19 cellular contexts compared by ENCODE assay signal in the genomic region with DNA sequence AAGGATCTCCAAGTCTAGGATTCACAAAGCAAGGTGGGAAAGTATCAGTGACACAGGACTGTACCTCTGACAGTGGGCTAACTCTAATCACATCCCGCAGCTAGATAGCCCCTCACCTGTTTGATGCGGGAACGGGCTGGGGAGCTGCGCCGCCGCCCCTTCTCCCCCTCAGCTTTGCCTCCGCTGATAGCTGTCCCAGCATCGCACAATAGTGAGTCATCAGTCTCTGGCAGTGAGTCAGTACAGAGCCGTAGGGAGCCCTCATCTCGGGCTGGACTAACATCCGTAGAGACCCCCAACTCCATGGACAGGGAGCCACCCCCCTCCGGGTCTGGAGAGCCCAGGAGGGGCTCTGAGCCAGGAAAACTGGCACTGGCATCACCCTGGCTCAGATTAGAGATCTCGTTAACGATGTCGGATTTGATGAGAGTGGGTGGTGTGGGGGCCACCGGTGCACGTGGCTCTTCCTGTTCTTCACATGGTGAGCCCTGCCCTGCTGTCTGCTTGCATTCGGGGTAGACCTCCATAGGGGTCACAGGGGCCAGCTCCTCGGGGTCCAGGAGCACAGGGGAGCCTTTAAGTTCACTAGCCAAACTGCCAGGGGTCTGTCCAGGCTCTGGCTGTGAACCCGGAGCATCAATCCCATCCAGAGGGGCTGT. TPM values are rescaled to one million over a fixed set of nuclear protein-coding genes. Genes with fewer than 3 reads are reported as not detected.
DNase-seq lines count a peak whose midpoint lies in the region; ATAC-seq and TF ChIP-seq lines count a peak whose summit lies in the region.
"Had no signal": no experiment of that assay in that cellular context is flagged by ENCODE, and none has a peak within 500 bp of the region (broad histone marks: within the 10 kb centered on the region; RNA-seq: fewer than 3 reads in every experiment).

No MANE protein-coding gene starts in this region.

- DNase-seq in AG04450 (ENCODE audit: low read depth, low spot score) (peak; percentile 16), IMR-90 (peak; percentile 76), chondrocyte (ENCODE audit: low spot score) (no peak), NCI-H2081 (lab: John Stamatoyannopoulos, UW) (no peak), H7 (no peak)
- DNase-seq: activated CD4-positive, alpha-beta memory T cell treated with anti-CD3 and anti-CD28 coated beads for 36 hours; erythroblast; NCI-H1105; NCI-H510A treated with DMSO at 0.1 percent for 48 hours; stimulated activated CD4-positive, alpha-beta T cell treated with anti-CD3 and anti-CD28 coated beads, Interleukin-1b, Interleukin-23, amount 100 ng/mL, for 48 hours; T1000 had no signal

- peaks cover 58% of the 10 kb centered on the region for H3K36me3 Mint-ChIP-seq in chondrocyte (ENCODE audit: low read depth)

- peak overlapping the region; percentile 75; the same call in 1 of the 2 replicates for H3K14ac ChIP-seq in IMR-90 (replicated peaks; ENCODE audit: low read depth, low read length)

- no peak overlapping the region for H3K9ac ChIP-seq in IMR-90 (ENCODE audit: low read depth, low read length)
- H3K9ac ChIP-seq: BLaER1 treated with 17β-estradiol and CSF1 and Interleukin-3, amounts not matched to agents 10 nM and 100 nM had no signal

- intact Hi-C loops in IMR-90 (cut with micrococcal nuclease): no loop called here

- in situ Hi-C loops in IMR-90 (cut with MboI; ENCODE audit: low sequenced_read_pairs): no loop called here

- H2BK120ac ChIP-seq in IMR-90 (ENCODE audit: low read depth, low read length): no peak overlapping the region

- H3K18ac ChIP-seq in IMR-90 (ENCODE audit: low read depth, low read length): no peak overlapping the region

- H3K27ac Mint-ChIP-seq in chondrocyte (ENCODE audit: unreplicated experiment): peak overlapping the region; percentile 80
- H3K27ac Mint-ChIP-seq: activated CD4-positive, alpha-beta memory T cell treated with anti-CD3 and anti-CD28 coated beads for 36 hours; mesothelial cell of epicardium had no signal

- no peak overlapping the region for H3K56ac ChIP-seq in IMR-90 (ENCODE audit: extremely low read depth, insufficient read depth, low read length)

- H4K20me1 ChIP-seq in IMR-90 (ENCODE audit: insufficient read depth, low read length): peaks cover 74% of the 10 kb centered on the region

- H2BK15ac ChIP-seq in IMR-90 (ENCODE audit: low read depth, low read length): no peak overlapping the region

- H3K4ac ChIP-seq in IMR-90 (ENCODE audit: low read depth, low read length): peak overlapping the region; percentile 63; the same call in 1 of the 2 replicates

- H3K79me1 ChIP-seq in IMR-90 (ENCODE audit: low read depth in 1 of 2, low read length in 2 of 2): peaks cover 49 to 81% of the 10 kb centered on the region in 2 experiments

- no peaks in the 10 kb centered on the region for H3K27me3 Mint-ChIP-seq in chondrocyte (ENCODE audit: low read depth)
- H3K27me3 Mint-ChIP-seq: activated CD4-positive, alpha-beta memory T cell treated with anti-CD3 and anti-CD28 coated beads for 36 hours had no signal

- no peak for TF ChIP-seq RAD21 in IMR-90 (IDR thresholded peaks at IDR 0.05; ENCODE audit: low read length)

- 43% methylated on average over 2 of the region's 20 CpGs; no CpG with 5 or more reads in 1 of the 2 experiments for WGBS in IMR-90 (ENCODE audit: extremely low coverage in 2 of 2, insufficient read length in 1 of 2), 2 experiments
- WGBS in mesodermal cell (ENCODE audit: insufficient coverage in 2 of 2), 2 experiments: 90% methylated on average over 16 to 20 of the region's 20 CpGs

- no peak for TF ChIP-seq POLR2A in IMR-90 (IDR thresholded peaks at IDR 0.05; ENCODE audit: low read depth, low read length)

- H3K4me1 ChIP-seq in IMR-90 (ENCODE audit: control insufficient read depth, insufficient read depth, low read length): peaks cover 7% of the 10 kb centered on the region
- peaks cover 20% of the 10 kb centered on the region for H3K4me1 ChIP-seq in mesodermal cell (ENCODE audit: control insufficient read depth, insufficient read depth, low read length, poor library complexity, severe bottlenecking)
- H3K4me1 ChIP-seq: Peyer's patch had no signal

- H3K9me1 ChIP-seq in IMR-90 (ENCODE audit: insufficient read depth, low read length): peaks cover 12% of the 10 kb centered on the region

- peak overlapping the region; percentile 31 for H3K27ac ChIP-seq in AG04450 (ENCODE audit: low read depth, low read length)
- H3K27ac ChIP-seq in IMR-90 (ENCODE audit: insufficient read depth, low read length): peak overlapping the region; percentile 9; the same call in 1 of the 2 replicates
- H3K27ac ChIP-seq in mesodermal cell (ENCODE audit: low read depth, low read length, severe bottlenecking): peak overlapping the region; percentile 26
- H3K27ac ChIP-seq: BLaER1 treated with 17β-estradiol and CSF1 and Interleukin-3, amounts not matched to agents 10 nM and 100 nM; cardiac muscle cell; Peyer's patch; vagina had no signal

- peak overlapping the region; percentile 16 for H2AFZ ChIP-seq in IMR-90 (replicated peaks; ENCODE audit: low read length, poor library complexity)

- no TSS peak for BruUV-seq in IMR-90 (replicated peaks; lab: Mats Ljungman, UMichigan)

- peak overlapping the region; percentile 13; the same call in 1 of the 2 replicates for H3K4me2 ChIP-seq in IMR-90 (ENCODE audit: low read depth, low read length)
- H3K4me2 ChIP-seq: BLaER1 treated with 17β-estradiol and CSF1 and Interleukin-3, amounts not matched to agents 10 nM and 100 nM had no signal

- no peak for TF ChIP-seq CTCF in AG04450 (IDR thresholded peaks at IDR 0.05; ENCODE audit: low read depth, low read length)
- TF ChIP-seq CTCF in IMR-90 (conservative IDR thresholded peaks at IDR 0.05; ENCODE audit: low read depth, low read length): no peak
- no peak for TF ChIP-seq CTCF in chondrocyte (IDR thresholded peaks at IDR 0.05)

- CTCF ChIA-PET in AG04450 (lab: Charles Lee): no interaction called here
- CTCF ChIA-PET in IMR-90 (lab: Yijun Ruan, JAX): interaction anchor here (1.0 kb wide), 1 partner anchor 14 kb away, joined by 4 read pairs; no protein-coding TSS in a partner anchor

- H3K4me3 Mint-ChIP-seq in chondrocyte (ENCODE audit: unreplicated experiment): no peak overlapping the region
- H3K4me3 Mint-ChIP-seq: activated CD4-positive, alpha-beta memory T cell treated with anti-CD3 and anti-CD28 coated beads for 36 hours; mesothelial cell of epicardium had no signal

- H3K4me3 ChIP-seq in AG04450 (ENCODE audit: low read depth, low read length) (no peak overlapping the region), IMR-90 (ENCODE audit: insufficient read depth, low read depth, low read length) (no peak overlapping the region), mesodermal cell (ENCODE audit: extremely low read depth, insufficient read depth, low read length, poor library complexity, severe bottlenecking) (no peak overlapping the region), H7 (ENCODE audit: insufficient read depth, low read depth, low read length) (no peak overlapping the region)
- H3K4me3 ChIP-seq: BLaER1 treated with 17β-estradiol and CSF1 and Interleukin-3, amounts not matched to agents 10 nM and 100 nM; cardiac muscle cell; Peyer's patch; vagina had no signal

- H3K27me3 ChIP-seq in AG04450 (ENCODE audit: control insufficient read depth, insufficient read depth, low read length): no peaks in the 10 kb centered on the region
- H3K27me3 ChIP-seq in IMR-90 (ENCODE audit: control insufficient read depth, insufficient read depth, low read length): no peaks in the 10 kb centered on the region
- no peaks in the 10 kb centered on the region for H3K27me3 ChIP-seq in H7 (ENCODE audit: control insufficient read depth, insufficient read depth, low read length)
- H3K27me3 ChIP-seq: BLaER1 treated with 17β-estradiol and CSF1 and Interleukin-3, amounts not matched to agents 10 nM and 100 nM; cardiac muscle cell; Peyer's patch; vagina had no signal

- ATAC-seq in IMR-90 (ENCODE audit: low read depth) (peak; percentile 95), GM21717 (IDR thresholded peaks at IDR 0.05; ENCODE audit: unreplicated experiment) (no peak)
- ATAC-seq in activated CD4-positive, CD25-positive, alpha-beta regulatory T cell treated with anti-CD3 and anti-CD28 coated beads, Interleukin-2, amount 50 U/mL, for 24 hours: no peak

- H3K9me3 Mint-ChIP-seq in chondrocyte (ENCODE audit: low read depth): no peaks in the 10 kb centered on the region
- H3K9me3 Mint-ChIP-seq: activated CD4-positive, alpha-beta memory T cell treated with anti-CD3 and anti-CD28 coated beads for 36 hours; mesothelial cell of epicardium had no signal

- peak overlapping the region; percentile 93 for H2AK9ac ChIP-seq in IMR-90 (replicated peaks; ENCODE audit: low read depth, low read length, poor library complexity)

- no peak overlapping the region for H2BK20ac ChIP-seq in IMR-90 (ENCODE audit: low read depth, low read length)

- peaks cover 15% of the 10 kb centered on the region for H3K4me1 Mint-ChIP-seq in chondrocyte (ENCODE audit: low read depth)
- H3K4me1 Mint-ChIP-seq: mesothelial cell of epicardium had no signal

- peaks cover 90% of the 10 kb centered on the region for H3K36me3 ChIP-seq in IMR-90 (ENCODE audit: control insufficient read depth, insufficient read depth, low read length)
- peaks cover 99% of the 10 kb centered on the region for H3K36me3 ChIP-seq in mesodermal cell (ENCODE audit: control insufficient read depth, insufficient read depth, low read length)
- peaks cover 80% of the 10 kb centered on the region for H3K36me3 ChIP-seq in H7 (replicated peaks; ENCODE audit: control insufficient read depth, insufficient read depth, low read length)

- H4K91ac ChIP-seq in IMR-90 (ENCODE audit: insufficient read depth, low read depth, low read length): no peak overlapping the region

- H2AK5ac ChIP-seq in IMR-90 (ENCODE audit: low read depth, low read length): peak overlapping the region; percentile 85

- H3K9me3 ChIP-seq in AG04450 (ENCODE audit: control insufficient read depth, insufficient read depth, low read length) (no peaks in the 10 kb centered on the region; the same call in 1 of the 2 replicates), IMR-90 (ENCODE audit: control insufficient read depth, insufficient read depth, low read length) (no peaks in the 10 kb centered on the region), mesodermal cell (ENCODE audit: control insufficient read depth, low read length) (no peaks in the 10 kb centered on the region)
- H3K9me3 ChIP-seq: BLaER1 treated with 17β-estradiol and CSF1 and Interleukin-3, amounts not matched to agents 10 nM and 100 nM; Peyer's patch; vagina had no signal

- H3K23ac ChIP-seq in IMR-90 (ENCODE audit: low read depth, low read length): no peak overlapping the region

- no peak overlapping the region for H4K5ac ChIP-seq in IMR-90 (ENCODE audit: low read depth, low read length)

- H4K8ac ChIP-seq in IMR-90 (ENCODE audit: low read depth in 2 of 2, low read length in 2 of 2): peak overlapping the region in 1 of 2 experiments; percentile 66; a peak in 1 of 4 replicates

- dilution Hi-C loops in IMR-90 (cut with HindIII; ENCODE audit: low sequenced_read_pairs, unreplicated experiment): no loop called here

- POLR2A ChIA-PET in AG04450 (lab: Yijun Ruan, JAX): interaction anchor here (0.5 kb wide), 1 partner anchor 186 kb away, joined by 3 read pairs; no protein-coding TSS in a partner anchor
- POLR2A ChIA-PET in IMR-90 (lab: Charles Lee; ENCODE audit: unreplicated experiment): no interaction called here

- H2BK5ac ChIP-seq in IMR-90 (ENCODE audit: low read depth, low read length, poor library complexity, severe bottlenecking): peak overlapping the region; percentile 68

RNA-seq across cellular contexts. Expression of a gene that starts 10.9 kb away (rescaled TPM):
- polyA plus RNA-seq in AG04450 (2011; rRNA removed): 8.9 and 11.2 TPM in 2 replicates
- polyA minus RNA-seq in AG04450 (2011; rRNA and poly(A)+ RNA removed): 33.9 and 41.1 TPM in 2 replicates
- total RNA-seq in IMR-90 (2012; rRNA removed): 6.6 and 10.0 TPM in 2 replicates
- 24.8 and 25.2 TPM in 2 replicates for polyA plus RNA-seq in IMR-90 (2012; rRNA removed)
- 11.3 and 13.1 TPM in 2 replicates for polyA plus RNA-seq in IMR-90 (2012; cell fraction: cytosol; rRNA removed)
- polyA plus RNA-seq in IMR-90 (2012; cell fraction: nucleus; rRNA removed; ENCODE audit: low replicate concordance): 81.4 and 106 TPM in 2 replicates
- 65.4 to 73.8 TPM (median 70.7 TPM) in 3 replicates for total RNA-seq in chondrocyte
- polyA plus RNA-seq in mesodermal cell (2013, experiment 1 of 2): 37.0 TPM
- polyA plus RNA-seq in mesodermal cell (2013, experiment 2 of 2): 20.3 TPM
- 16.2 and 20.8 TPM in 2 replicates for total RNA-seq in H7 (2014; rRNA removed; shearing (Covaris generic))

RNA-seq across cellular contexts. Expression of a gene that starts 20.1 kb away (rescaled TPM):
- polyA plus RNA-seq in AG04450 (2011; rRNA removed) (0.31 and 0.51 TPM in 2 replicates), IMR-90 (2012; rRNA removed) (0.39 and 0.62 TPM in 2 replicates)
- polyA minus RNA-seq in AG04450 (2011; rRNA and poly(A)+ RNA removed): 0.30 TPM in 1 of 2 replicates, not detected in the other
- total RNA-seq in IMR-90 (2012; rRNA removed) (0.56 and 0.72 TPM in 2 replicates), chondrocyte (0.64 to 0.95 TPM in 2 of 3 replicates, not detected in the other)
- 0.49 TPM in 1 of 2 replicates, not detected in the other for polyA plus RNA-seq in IMR-90 (2012; cell fraction: cytosol; rRNA removed)
- 0.39 and 0.55 TPM in 2 replicates for polyA plus RNA-seq in IMR-90 (2012; cell fraction: nucleus; rRNA removed; ENCODE audit: low replicate concordance)
- 4.6 TPM for polyA plus RNA-seq in mesodermal cell (2013, experiment 1 of 2)
- polyA plus RNA-seq in mesodermal cell (2013, experiment 2 of 2): 4.5 TPM
- 5.5 and 7.1 TPM in 2 replicates for total RNA-seq in H7 (2014; rRNA removed; shearing (Covaris generic))
- total RNA-seq: Peyer's patch had no signal

RNA-seq across cellular contexts. Expression of a gene that starts 31.1 kb away (rescaled TPM):
- polyA plus RNA-seq in AG04450 (2011; rRNA removed) (112 and 130 TPM in 2 replicates), IMR-90 (2012; rRNA removed) (67.8 and 81.1 TPM in 2 replicates)
- 42.9 and 54.6 TPM in 2 replicates for polyA minus RNA-seq in AG04450 (2011; rRNA and poly(A)+ RNA removed)
- total RNA-seq in IMR-90 (2012; rRNA removed) (76.4 and 106 TPM in 2 replicates), chondrocyte (61.5 to 77.1 TPM (median 61.7 TPM) in 3 replicates)
- polyA plus RNA-seq in IMR-90 (2012; cell fraction: cytosol; rRNA removed): 32.2 and 43.2 TPM in 2 replicates
- polyA plus RNA-seq in IMR-90 (2012; cell fraction: nucleus; rRNA removed; ENCODE audit: low replicate concordance): 17.6 and 73.2 TPM in 2 replicates
- 35.5 TPM for polyA plus RNA-seq in mesodermal cell (2013, experiment 1 of 2)
- polyA plus RNA-seq in mesodermal cell (2013, experiment 2 of 2): 36.3 TPM
- total RNA-seq in H7 (2014; rRNA removed; shearing (Covaris generic)): 44.2 and 51.1 TPM in 2 replicates

RNA-seq across cellular contexts. Expression of a gene that starts 44.9 kb away (rescaled TPM):
- polyA plus RNA-seq in AG04450 (2011; rRNA removed) (not detected in 2 replicates), IMR-90 (2012; rRNA removed) (0.01 and 0.07 TPM in 2 replicates)
- not detected in 2 replicates for polyA minus RNA-seq in AG04450 (2011; rRNA and poly(A)+ RNA removed)
- total RNA-seq in IMR-90 (2012; rRNA removed) (under 0.01 TPM in 2 replicates), chondrocyte (0.07 TPM in 1 of 3 replicates, not detected in the others)
- polyA plus RNA-seq in IMR-90 (2012; cell fraction: cytosol; rRNA removed): 0.01 and 0.05 TPM in 2 replicates
- polyA plus RNA-seq in IMR-90 (2012; cell fraction: nucleus; rRNA removed; ENCODE audit: low replicate concordance): 0.08 and 0.25 TPM in 2 replicates
- polyA plus RNA-seq in mesodermal cell (2013, experiment 1 of 2): 0.11 TPM
- polyA plus RNA-seq in mesodermal cell (2013, experiment 2 of 2): 0.25 TPM
- not detected in 2 replicates for total RNA-seq in H7 (2014; rRNA removed; shearing (Covaris generic))
- total RNA-seq: activated CD4-positive, alpha-beta memory T cell treated with anti-CD3 and anti-CD28 coated beads for 36 hours had no signal
- polyA plus RNA-seq: cardiac muscle cell had no signal

RNA-seq across cellular contexts. Expression of a gene that starts 50.5 kb away (rescaled TPM):
- polyA plus RNA-seq in AG04450 (2011; rRNA removed) (0.02 and 0.04 TPM in 2 replicates), IMR-90 (2012; rRNA removed) (0.21 and 0.22 TPM in 2 replicates)
- polyA minus RNA-seq in AG04450 (2011; rRNA and poly(A)+ RNA removed): 0.09 TPM in 2 replicates
- total RNA-seq in IMR-90 (2012; rRNA removed) (under 0.01 and 0.18 TPM in 2 replicates), chondrocyte (0.10 to 0.74 TPM (median 0.72 TPM) in 3 replicates)
- 0.05 and 0.10 TPM in 2 replicates for polyA plus RNA-seq in IMR-90 (2012; cell fraction: cytosol; rRNA removed)
- 0.95 and 1.1 TPM in 2 replicates for polyA plus RNA-seq in IMR-90 (2012; cell fraction: nucleus; rRNA removed; ENCODE audit: low replicate concordance)
- polyA plus RNA-seq in mesodermal cell (2013, experiment 1 of 2): 0.63 TPM
- 0.40 TPM for polyA plus RNA-seq in mesodermal cell (2013, experiment 2 of 2)
- total RNA-seq in H7 (2014; rRNA removed; shearing (Covaris generic)): 0.10 and 0.30 TPM in 2 replicates
- total RNA-seq: vagina had no signal

Comparison
In these comparisons a context has a peak if more than half of its experiments do, and no peak if none do; other contexts are left out.
1. DNase-seq: peak in AG04450 (single experiment) and IMR-90 (single experiment); none in chondrocyte (single experiment), NCI-H2081 (0 of 2) and H7 (single experiment).
2. Peak in every context shown above with its lines, with median percentiles within 50 percentile points of each other: H3K27ac ChIP-seq.